In the genomic region with DNA sequence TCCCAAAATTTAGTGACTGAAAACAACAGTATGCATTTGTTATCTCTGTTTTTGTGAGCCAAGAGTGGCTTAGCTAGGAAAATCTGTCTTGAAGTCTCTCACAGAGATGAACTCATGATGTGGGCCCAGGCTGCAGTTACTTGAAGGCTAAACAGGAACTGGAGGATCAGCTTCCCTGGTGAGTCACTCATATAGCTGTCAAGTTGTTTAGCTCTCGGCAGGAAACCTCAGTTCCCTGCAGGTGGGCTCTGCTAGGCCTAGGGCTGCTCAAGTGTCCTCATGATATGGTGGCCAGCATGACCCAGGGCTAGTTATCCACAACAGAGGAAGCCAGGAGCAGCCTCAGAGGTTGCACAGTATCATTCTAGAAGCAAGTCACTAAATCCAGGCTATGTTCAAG, we compare ENCODE assay signal across 12 cellular contexts. TPM values are rescaled to one million over a fixed set of nuclear protein-coding genes. Genes with fewer than 3 reads are reported as not detected.
DNase-seq lines count a peak whose midpoint lies in the region; ATAC-seq, FAIRE-seq and TF ChIP-seq lines count a peak whose summit lies in the region.
"Had no signal": no experiment of that assay in that cellular context is flagged by ENCODE, and none has a peak within 500 bp of the region (broad histone marks: within the 10 kb centered on the region; RNA-seq: fewer than 3 reads in every experiment).

No MANE protein-coding gene starts in this region.

- H4K20me1 ChIP-seq in K562 (replicated peaks; ENCODE audit: control insufficient read depth, insufficient read depth, low read length) (no peaks in the 10 kb centered on the region), osteoblast (ENCODE audit: insufficient read depth, low read length) (no peaks in the 10 kb centered on the region)

- DNase-seq in GM04503 (ENCODE audit: low read depth) (peak; percentile 18), NAMALWA (ENCODE audit: low spot score) (peak; percentile 12), K562 (ENCODE audit: extremely low read depth in 1 of 4, low spot score in 3 of 4) (peak in 1 of 4 experiments; percentile 56), osteoblast (ENCODE audit: insufficient read length, low spot score, missing footprints) (peak; percentile 52), coronary artery (ENCODE audit: low spot score) (no peak)
- no peak for DNase-seq in activated effector memory CD4-positive, alpha-beta T cell treated with Interleukin-2 at 50 U/mL for 16 hours
- DNase-seq: activated B cell treated with CpG ODN at 0.5 μM for 24 hours; activated T-cell treated with anti-CD3 and anti-CD28 coated beads, Interleukin-2, amount 50 U/mL, for 48 hours; DMS79 had no signal

- no peaks in the 10 kb centered on the region for H3K79me2 ChIP-seq in K562 (ENCODE audit: control insufficient read depth, insufficient read depth, low read length)
- no peaks in the 10 kb centered on the region for H3K79me2 ChIP-seq in osteoblast (ENCODE audit: insufficient read depth, low read length)

- no peak for TF ChIP-seq EP300 in K562 (IDR thresholded peaks at IDR 0.05; ENCODE audit: low read length)

- TF ChIP-seq CTCF in K562 (IDR thresholded peaks at IDR 0.05 in 2 of 3, conservative IDR thresholded peaks at IDR 0.05 in 1 of 3; ENCODE audit: insufficient read depth in 2 of 3, low read depth in 1 of 3, low read length in 3 of 3) (no peak), osteoblast (IDR thresholded peaks at IDR 0.05; ENCODE audit: extremely low read depth, low read depth, low read length) (no peak), coronary artery (IDR thresholded peaks at IDR 0.05) (no peak)

- H3K27me3 ChIP-seq in K562 (ENCODE audit: control insufficient read depth in 2 of 2, insufficient read depth in 2 of 2, low read length in 2 of 2) (no peaks in the 10 kb centered on the region), osteoblast (ENCODE audit: insufficient read depth, low read length) (peaks cover 5% of the 10 kb centered on the region)
- H3K27me3 ChIP-seq: gastroesophageal sphincter had no signal

- TF ChIP-seq POLR2A in K562 (conservative IDR thresholded peaks at IDR 0.05), result no peak

- 17% methylated on average over 1 of the region's 1 CpG for WGBS in K562 (ENCODE audit: insufficient coverage, low coverage, missing lambda C conversion rate)

- TF ChIP-seq RAD21 in K562 (CRISPR knock-in tag; conservative IDR thresholded peaks at IDR 0.05 in 1 of 2, IDR thresholded peaks at IDR 0.05 in 1 of 2), result no peak

- intact Hi-C loops in K562 (cut with micrococcal nuclease), result no loop called here

- H2AFZ ChIP-seq in K562 (ENCODE audit: low read depth, low read length) (peak overlapping the region; percentile 40; the same call in 1 of the 2 replicates), osteoblast (ENCODE audit: low read length) (peak overlapping the region; percentile 14)

- H3K27ac ChIP-seq in K562 (ENCODE audit: extremely low read depth, low read depth, low read length) (no peak overlapping the region), osteoblast (ENCODE audit: low read depth, low read length) (no peak overlapping the region), coronary artery (no peak overlapping the region)
- H3K27ac ChIP-seq: gastroesophageal sphincter, skin epidermis had no signal

- H3K36me3 ChIP-seq in K562 (ENCODE audit: control insufficient read depth, insufficient read depth, low read length) (no peaks in the 10 kb centered on the region), osteoblast (ENCODE audit: insufficient read depth, low read length) (no peaks in the 10 kb centered on the region)
- H3K36me3 ChIP-seq: gastroesophageal sphincter had no signal

- no peak for FAIRE-seq in K562 (lab: Jason Lieb, UNC)

- POLR2A ChIA-PET in K562 (lab: Yijun Ruan, JAX), result interaction anchor here (0.5 to 1.2 kb wide), 4 partner anchors 9 to 29 kb away, joined by 3 to 4 read pairs (median 3); no protein-coding TSS in a partner anchor

- BruUV-seq in K562 (replicated peaks; lab: Mats Ljungman, UMichigan), result no TSS peak

- CTCF ChIA-PET in K562 (lab: Yijun Ruan, JAX; ENCODE audit: low intra/inter-chr PET ratio), result no interaction called here

- ATAC-seq in K562, result peak; percentile 65
- no peak for ATAC-seq in GM21367 (IDR thresholded peaks at IDR 0.05; ENCODE audit: unreplicated experiment)
- ATAC-seq: gastroesophageal sphincter had no signal

- in situ Hi-C loops in K562 (cut with MboI), result no loop called here

- H3K9me3 ChIP-seq in K562 (replicated peaks; ENCODE audit: control insufficient read depth, insufficient read depth, low read depth, low read length) (no peaks in the 10 kb centered on the region), osteoblast (ENCODE audit: low read depth, low read length) (no peaks in the 10 kb centered on the region)
- H3K9me3 ChIP-seq: gastroesophageal sphincter had no signal

- no peak overlapping the region for H3K9ac ChIP-seq in K562 (ENCODE audit: insufficient read depth in 1 of 2, low read depth in 2 of 2, low read length in 2 of 2)

- no peaks in the 10 kb centered on the region for H3K4me1 ChIP-seq in K562 (replicated peaks in 1 of 2; ENCODE audit: control insufficient read depth in 2 of 2, insufficient read depth in 2 of 2, low read length in 2 of 2)
- no peaks in the 10 kb centered on the region for H3K4me1 ChIP-seq in osteoblast (ENCODE audit: insufficient read depth, low read length)
- H3K4me1 ChIP-seq: gastroesophageal sphincter had no signal

- H3K4me3 ChIP-seq in K562 (no peak overlapping the region), osteoblast (ENCODE audit: insufficient read depth, low read length) (no peak overlapping the region), coronary artery (no peak overlapping the region)
- H3K4me3 ChIP-seq: gastroesophageal sphincter, skin epidermis had no signal

- H3K4me2 ChIP-seq in K562 (ENCODE audit: insufficient read depth, low read length), result no peak overlapping the region
- no peak overlapping the region for H3K4me2 ChIP-seq in osteoblast (ENCODE audit: insufficient read depth, low read length)

- no peaks in the 10 kb centered on the region for H3K9me1 ChIP-seq in K562 (ENCODE audit: control insufficient read depth, insufficient read depth, low read length)

TF ChIP-seq in K562, 482 proteins besides CTCF, POLR2A, EP300 and RAD21 (continues in another document):
- TF ChIP-seq FOSL1 (tag; conservative IDR thresholded peaks at IDR 0.05), result 0 out of 2 replicates have a peak, but pooled peaks have one; percentile 23
- no peak for TF ChIP-seq TCF7 (IDR thresholded peaks at IDR 0.05; ENCODE audit: borderline replicate concordance)
- peak; percentile 71 for TF ChIP-seq SPI1 (IDR thresholded peaks at IDR 0.05; ENCODE audit: borderline replicate concordance, low read depth, low read length)
- TF ChIP-seq PKNOX1 (IDR thresholded peaks at IDR 0.05), result no peak
- TF ChIP-seq JUND (IDR thresholded peaks at IDR 0.05; ENCODE audit: borderline replicate concordance, low read depth, low read length), result peak; percentile 59; the same call in 1 of the 2 replicates
- peak; percentile 7; the same call in 1 of the 3 replicates for TF ChIP-seq JUND (tag; IDR thresholded peaks at IDR 0.05; ENCODE audit: borderline replicate concordance, low read depth, low read length)

RNA-seq across cellular contexts. Expression of gene DDX59, which starts 30.2 kb away (rescaled TPM):
- total RNA-seq in K562 (2011; cell fraction: chromatin; rRNA removed; ENCODE audit: low replicate concordance), result 19.4 and 32.1 TPM in 2 replicates
- 8.0 and 8.6 TPM in 2 replicates for total RNA-seq in K562 (2011; cell fraction: nucleolus; rRNA removed)
- 12.3 and 17.9 TPM in 2 replicates for total RNA-seq in K562 (2011; cell fraction: nucleoplasm; rRNA removed)
- total RNA-seq in K562 (2014; rRNA removed) (15.8 and 18.4 TPM in 2 replicates), K562 (2014; rRNA removed; fragmentation: Illumina TruSeq; extraction: Trizol) (21.1 and 23.9 TPM in 2 replicates), K562 (2015; rRNA removed; fragmentation: Illumina TruSeq; extraction: Trizol) (20.0 and 24.1 TPM in 2 replicates), K562 (2021) (17.9 and 19.9 TPM in 2 replicates), osteoblast (11.9 and 12.4 TPM in 2 replicates)
- polyA plus RNA-seq in K562 (2011; rRNA removed) (19.8 and 23.4 TPM in 2 replicates), K562 (2014; fragmentation: Illumina TruSeq; extraction: Trizol) (21.1 and 30.4 TPM in 2 replicates), K562 (2014; fragmentation: Nextera tagmentation; extraction: Ambion mirVana) (1 to 10 TPM; 8.3 TPM), K562 (2014; rRNA removed) (24.4 and 25.7 TPM in 2 replicates)
- 4.9 and 12.3 TPM in 2 replicates for polyA plus RNA-seq in K562 (2011; cell fraction: cytosol; rRNA removed)
- 8.0 and 12.4 TPM in 2 replicates for polyA plus RNA-seq in K562 (2011; cell fraction: nucleus; rRNA removed)
- polyA plus RNA-seq in K562 (2012), result 12.2 and 19.5 TPM in 2 replicates
- polyA minus RNA-seq in K562 (2011; rRNA and poly(A)+ RNA removed), result 20.3 and 27.4 TPM in 2 replicates
- 9.6 and 13.3 TPM in 2 replicates for polyA minus RNA-seq in K562 (2011; cell fraction: cytosol; rRNA and poly(A)+ RNA removed)
- polyA minus RNA-seq in K562 (2011; cell fraction: nucleus; rRNA and poly(A)+ RNA removed), result 6.5 and 13.0 TPM in 2 replicates

RNA-seq across cellular contexts. Expression of gene CAMSAP2, which starts 38.8 kb away (rescaled TPM):
- total RNA-seq in K562 (2011; cell fraction: chromatin; rRNA removed; ENCODE audit: low replicate concordance), result 2.9 and 9.1 TPM in 2 replicates
- total RNA-seq in K562 (2011; cell fraction: nucleolus; rRNA removed), result 0.83 and 1.1 TPM in 2 replicates
- 1.8 TPM in 2 replicates for total RNA-seq in K562 (2011; cell fraction: nucleoplasm; rRNA removed)
- total RNA-seq in K562 (2014; rRNA removed) (2.7 and 2.9 TPM in 2 replicates), K562 (2014; rRNA removed; fragmentation: Illumina TruSeq; extraction: Trizol) (5.8 and 6.9 TPM in 2 replicates), K562 (2015; rRNA removed; fragmentation: Illumina TruSeq; extraction: Trizol) (7.4 and 7.5 TPM in 2 replicates), K562 (2021) (5.2 and 5.3 TPM in 2 replicates), osteoblast (50.3 and 55.7 TPM in 2 replicates)
- polyA plus RNA-seq in K562 (2011; rRNA removed) (2.7 and 3.3 TPM in 2 replicates), K562 (2014; fragmentation: Illumina TruSeq; extraction: Trizol) (4.8 and 5.9 TPM in 2 replicates), K562 (2014; fragmentation: Nextera tagmentation; extraction: Ambion mirVana) (1 to 10 TPM; 1.4 to 1.7 TPM), K562 (2014; rRNA removed) (2.5 and 3.3 TPM in 2 replicates)
- 0.37 and 1.0 TPM in 2 replicates for polyA plus RNA-seq in K562 (2011; cell fraction: cytosol; rRNA removed)
- 2.1 and 3.5 TPM in 2 replicates for polyA plus RNA-seq in K562 (2011; cell fraction: nucleus; rRNA removed)
- 3.5 and 3.7 TPM in 2 replicates for polyA plus RNA-seq in K562 (2012)
- 7.5 and 10.8 TPM in 2 replicates for polyA minus RNA-seq in K562 (2011; rRNA and poly(A)+ RNA removed)
- polyA minus RNA-seq in K562 (2011; cell fraction: cytosol; rRNA and poly(A)+ RNA removed), result 3.2 and 4.0 TPM in 2 replicates
- polyA minus RNA-seq in K562 (2011; cell fraction: nucleus; rRNA and poly(A)+ RNA removed), result 2.8 and 4.9 TPM in 2 replicates

Comparison
In these comparisons a context has a peak if more than half of its experiments do, and no peak if none do; other contexts are left out.
1. DNase-seq: peak in GM04503 (single experiment), NAMALWA (single experiment) and osteoblast (single experiment); none in coronary artery (single experiment) and activated effector memory CD4-positive, alpha-beta T cell treated with Interleukin-2 at 50 U/mL for 16 hours (single experiment).